In genomic region chr2:68250652-68251186, GRCh38 we compare ENCODE assay signal across 8 cellular contexts. TPM values are rescaled to one million over a fixed set of nuclear protein-coding genes. Genes with fewer than 3 reads are reported as not detected.
DNase-seq lines count a peak whose midpoint lies in the region; ATAC-seq, FAIRE-seq and TF ChIP-seq lines count a peak whose summit lies in the region.

No MANE protein-coding gene starts in this region.

- H3K4me3 ChIP-seq in PC-9 = peak overlapping the region; percentile 96
- H3K4me3 ChIP-seq in pancreas = peak overlapping the region; percentile 62 to 83 (median 72)

- no peaks in the 10 kb centered on the region for H3K27me3 ChIP-seq in PC-9 (ENCODE audit: insufficient read depth, low read depth)
- H3K27me3 ChIP-seq in pancreas = no peaks in the 10 kb centered on the region

- no peaks in the 10 kb centered on the region for H3K36me3 ChIP-seq in PC-9 (ENCODE audit: low read depth)
- no peaks in the 10 kb centered on the region for H3K36me3 ChIP-seq in pancreas

- TSS peak; percentile 42 for BruUV-seq in PC-9 (replicated peaks; lab: Mats Ljungman, UMichigan)

- peak overlapping the region; percentile 88; the same call in 1 of the 2 replicates for H2AFZ ChIP-seq in PC-9

- DNase-seq in DMS79 (lab: John Stamatoyannopoulos, UW) (peak; percentile 73), PC-9 (peak in 1 of 2 experiments; percentile 70), epithelial cell of prostate (ENCODE audit: low read depth, low spot score) (no peak), pancreas (no peak), NCI-H1105 treated with DMSO at 0.1 percent for 48 hours (lab: John Stamatoyannopoulos, UW) (no peak), globus pallidus (ENCODE audit: low spot score) (no peak)

- peaks cover 48% of the 10 kb centered on the region for H4K20me1 ChIP-seq in PC-9 (ENCODE audit: insufficient read depth)

- H3K79me2 ChIP-seq in PC-9 (ENCODE audit: low read depth) = peaks cover 82% of the 10 kb centered on the region

- ATAC-seq in pancreas (no peak), HG02840 (IDR thresholded peaks at IDR 0.05; ENCODE audit: low FRiP score, unreplicated experiment) (no peak), GM21529 (IDR thresholded peaks at IDR 0.05; ENCODE audit: unreplicated experiment) (no peak)

- no peaks in the 10 kb centered on the region for H3K9me3 ChIP-seq in PC-9 (ENCODE audit: insufficient read depth, low read depth)
- H3K9me3 ChIP-seq in pancreas = no peaks in the 10 kb centered on the region

- no peaks in the 10 kb centered on the region for H3K9me2 ChIP-seq in PC-9 (ENCODE audit: insufficient read depth)

- H3K4me1 ChIP-seq in PC-9 (replicated peaks; ENCODE audit: insufficient read depth) (peaks cover 42% of the 10 kb centered on the region), pancreas (peaks cover 17 to 32% (median 23%) of the 10 kb centered on the region in 3 donors)

- CTCF ChIA-PET in PC-9 (lab: Charles Lee) = interaction anchor here (0.8 to 1.5 kb wide), 3 partner anchors 43 to 59 kb away, joined by 3 to 5 read pairs (median 4); no protein-coding TSS in a partner anchor

- WGBS in pancreas, 2 donors = 1 to 2% methylated on average over 15 of the region's 15 CpGs

- H3F3A ChIP-seq in PC-9 (ENCODE audit: insufficient read depth, low read depth) = peaks cover 17% of the 10 kb centered on the region

- TF ChIP-seq CTCF in PC-9 (conservative IDR thresholded peaks at IDR 0.05) (no peak; the same call in 1 of the 2 replicates), pancreas (IDR thresholded peaks at IDR 0.05) (no peak)

- peak; percentile 60 for FAIRE-seq in pancreas (lab: Jason Lieb, UNC)

- H3K4me2 ChIP-seq in PC-9 = peak overlapping the region; percentile 97

- intact Hi-C loops in PC-9 (cut with micrococcal nuclease; ENCODE audit: unreplicated experiment) (loop anchor here (5.0 to 10.0 kb wide), 3 partner anchors 63 to 186 kb away; partner anchors contain the start of gene C1D), pancreas (cut with DNase I) (no loop called here)

- POLR2A ChIA-PET in PC-9 (lab: Charles Lee; ENCODE audit: unreplicated experiment) = interaction anchor here (0.6 kb wide), 1 partner anchor 58 kb away, joined by 3 read pairs; no protein-coding TSS in a partner anchor

- H3K27ac ChIP-seq in PC-9 (peak overlapping the region; percentile 81), epithelial cell of prostate (peak overlapping the region; percentile 93), pancreas (peak overlapping the region; percentile 83 to 96 (median 94))

RNA-seq across cellular contexts. Expression of gene PPP3R1, which starts 1.6 kb away (rescaled TPM):
- total RNA-seq in PC-9 (2021) = 58.8 and 67.5 TPM in 2 replicates
- 10 to 100 TPM; 15.5 to 27.4 (median 23.4) TPM for total RNA-seq in pancreas
- 10 to 100 TPM in 1 of 2 donors, 1 to 10 TPM in 1; 6.1 to 12.4 TPM for polyA plus RNA-seq in pancreas
